In genomic region chr18:63099848-63100625, GRCh38 we compare ENCODE assay signal across 10 cellular contexts.
A peak's percentile ranks its signal among the peaks of the same experiment; 100 is the strongest.
DNase-seq lines count a peak whose midpoint lies in the region; ATAC-seq and TF ChIP-seq lines count a peak whose summit lies in the region.
"Had no signal": no experiment of that assay in that cellular context is flagged by ENCODE, and none has a peak within 500 bp of the region (broad histone marks: within the 10 kb centered on the region; RNA-seq: fewer than 3 reads in every experiment).

No MANE protein-coding gene starts in this region.

- no peaks in the 10 kb centered on the region for H3K36me3 ChIP-seq in esophagus muscularis mucosa

- no peak for TF ChIP-seq CTCF in esophagus muscularis mucosa (IDR thresholded peaks at IDR 0.05)

- H3K4me3 Mint-ChIP-seq in activated CD4-positive, alpha-beta memory T cell treated with anti-CD3 and anti-CD28 coated beads for 36 hours, result no peak overlapping the region

- no peak for TF ChIP-seq EP300 in esophagus muscularis mucosa (IDR thresholded peaks at IDR 0.05)

- peaks cover 5% of the 10 kb centered on the region for H3K27me3 Mint-ChIP-seq in activated CD4-positive, alpha-beta memory T cell treated with anti-CD3 and anti-CD28 coated beads for 36 hours

- no peak for TF ChIP-seq POLR2A in esophagus muscularis mucosa (IDR thresholded peaks at IDR 0.05; ENCODE audit: low read depth)

- no peak overlapping the region for H3K27ac ChIP-seq in esophagus muscularis mucosa (replicated peaks in 1 of 4)
- H3K27ac ChIP-seq: C4-2B had no signal

- peaks cover 43% of the 10 kb centered on the region for H3K4me1 Mint-ChIP-seq in activated CD4-positive, alpha-beta memory T cell treated with anti-CD3 and anti-CD28 coated beads for 36 hours (ENCODE audit: low read depth)

- DNase-seq in A172 (ENCODE audit: low spot score) (peak; percentile 29), esophagus muscularis mucosa (ENCODE audit: extremely low spot score) (peak; percentile 60), NK-92 (lab: John Stamatoyannopoulos, UW; ENCODE audit: unreplicated experiment) (no peak), NCI-H526 treated with DMSO at 0.1 percent for 48 hours (lab: John Stamatoyannopoulos, UW) (no peak)
- DNase-seq in effector CD4-positive, alpha-beta T cell, result no peak
- no peak for DNase-seq in activated CD4-positive, alpha-beta memory T cell treated with anti-CD3 and anti-CD28 coated beads for 36 hours

- POLR2A ChIA-PET in activated CD4-positive, alpha-beta memory T cell treated with anti-CD3 and anti-CD28 coated beads for 36 hours (lab: Charles Lee), result no interaction called here

- no peaks in the 10 kb centered on the region for H3K9me3 Mint-ChIP-seq in activated CD4-positive, alpha-beta memory T cell treated with anti-CD3 and anti-CD28 coated beads for 36 hours

- H3K27me3 ChIP-seq in esophagus muscularis mucosa, result no peaks in the 10 kb centered on the region

- no peaks in the 10 kb centered on the region for H3K36me3 Mint-ChIP-seq in activated CD4-positive, alpha-beta memory T cell treated with anti-CD3 and anti-CD28 coated beads for 36 hours

- intact Hi-C loops in esophagus muscularis mucosa (cut with DNase I), result no loop called here
- intact Hi-C loops in activated CD4-positive, alpha-beta memory T cell treated with anti-CD3 and anti-CD28 coated beads for 36 hours (cut with micrococcal nuclease), result no loop called here

- H3K4me3 ChIP-seq in esophagus muscularis mucosa, result no peak overlapping the region
- H3K4me3 ChIP-seq: K562 had no signal

- ATAC-seq in GM19397 (IDR thresholded peaks at IDR 0.05; ENCODE audit: unreplicated experiment) (peak; percentile 79), HG03558 (IDR thresholded peaks at IDR 0.05; ENCODE audit: extremely low read depth, unreplicated experiment) (peak; percentile 29)
- ATAC-seq: K562 had no signal

- no peaks in the 10 kb centered on the region for H3K9me3 ChIP-seq in esophagus muscularis mucosa

- WGBS in esophagus muscularis mucosa, result 54% methylated on average over 5 of the region's 10 CpGs

- no peak overlapping the region for H3K27ac Mint-ChIP-seq in activated CD4-positive, alpha-beta memory T cell treated with anti-CD3 and anti-CD28 coated beads for 36 hours

- H3K4me1 ChIP-seq in esophagus muscularis mucosa, result peaks cover 12 to 22% (median 17%) of the 10 kb centered on the region in 4 donors

- CTCF ChIA-PET in activated CD4-positive, alpha-beta memory T cell treated with anti-CD3 and anti-CD28 coated beads for 36 hours (lab: Charles Lee), result interaction anchor here (1.2 to 1.5 kb wide), 3 partner anchors 77 to 218 kb away, joined by 3 read pairs; no protein-coding TSS in a partner anchor

Comparison
In these comparisons a context has a peak if more than half of its experiments do, and no peak if none do; other contexts are left out.
1. DNase-seq: peak in A172 (single experiment) and esophagus muscularis mucosa (single experiment); none in NK-92 (single experiment), NCI-H526 treated with DMSO at 0.1 percent for 48 hours (single experiment), effector CD4-positive, alpha-beta T cell (single experiment) and activated CD4-positive, alpha-beta memory T cell treated with anti-CD3 and anti-CD28 coated beads for 36 hours (single experiment).